10 cellular contexts compared by ENCODE assay signal in the genomic region with DNA sequence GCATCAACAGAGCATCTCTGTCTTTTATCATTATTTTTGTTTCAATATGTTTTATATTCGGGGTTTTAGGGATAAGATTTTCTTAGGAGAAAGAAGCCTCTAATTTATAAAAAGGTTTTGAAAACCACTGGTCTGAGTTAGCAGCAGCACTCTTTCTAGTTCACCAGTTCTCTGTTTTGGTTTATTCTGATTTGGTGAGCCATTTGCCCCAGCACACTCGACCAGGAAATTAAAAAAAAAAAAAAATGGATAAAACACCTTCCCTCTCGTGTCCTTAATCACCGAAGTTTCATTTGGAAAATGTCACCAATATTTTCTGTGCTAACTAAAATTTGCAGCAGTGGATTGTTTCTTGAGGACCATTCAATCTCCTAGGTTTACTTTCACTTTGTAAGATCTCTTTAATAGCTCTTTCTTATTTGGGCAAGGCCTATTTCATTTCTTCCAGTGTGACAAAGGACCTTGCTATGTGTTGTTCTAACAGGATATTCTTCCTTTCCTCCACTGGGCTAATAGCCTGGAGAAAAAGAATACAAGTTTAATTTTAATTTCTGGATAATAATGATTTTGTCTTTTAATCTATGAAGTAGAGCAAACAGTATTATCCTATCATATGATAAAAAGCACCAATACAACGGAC. TPM values are rescaled to one million over a fixed set of nuclear protein-coding genes. Genes with fewer than 3 reads are reported as not detected.
DNase-seq lines count a peak whose midpoint lies in the region; ATAC-seq, FAIRE-seq and TF ChIP-seq lines count a peak whose summit lies in the region.
"Had no signal": no experiment of that assay in that cellular context is flagged by ENCODE, and none has a peak within 500 bp of the region (broad histone marks: within the 10 kb centered on the region; RNA-seq: fewer than 3 reads in every experiment).

No MANE protein-coding gene starts in this region.

- no peaks in the 10 kb centered on the region for H4K20me1 ChIP-seq in GM23248 (ENCODE audit: insufficient read depth)

- CTCF ChIA-PET in A549 (lab: Yijun Ruan, JAX): interaction anchor here (0.6 to 2.9 kb wide), 9 partner anchors 12 to 1982 kb away, joined by 3 to 12 read pairs (median 4); no protein-coding TSS in a partner anchor

- H2AFZ ChIP-seq in GM23248: peak overlapping the region; percentile 82

- intact Hi-C loops in left lung (cut with DNase I): no loop called here

- TF ChIP-seq CTCF in A549 (IDR thresholded peaks at IDR 0.05) (no peak), left lung (IDR thresholded peaks at IDR 0.05) (no peak), omental fat pad (IDR thresholded peaks at IDR 0.05) (no peak)

- WGBS in A549 (ENCODE audit: missing lambda C conversion rate): 5% methylated on average over 5 of the region's 5 CpGs
- 49 to 53% methylated on average over 5 of the region's 5 CpGs for WGBS in GM23248 (ENCODE audit: low coverage in 1 of 2, low lambda C conversion rate in 2 of 2, missing lambda C conversion rate in 2 of 2), 2 experiments

- POLR2A ChIA-PET in A549 (lab: Yijun Ruan, JAX): interaction anchor here (0.7 to 1.0 kb wide), 5 partner anchors 80 to 789 kb away, joined by 3 to 7 read pairs (median 3); no protein-coding TSS in a partner anchor

- H3K4me1 ChIP-seq in A549 (peaks cover 54% of the 10 kb centered on the region), GM23248 (ENCODE audit: insufficient read depth) (no peaks in the 10 kb centered on the region), adipocyte (ENCODE audit: control insufficient read depth, insufficient read depth, low read length) (peaks cover 20% of the 10 kb centered on the region), left lung (peaks cover 0 to 5% of the 10 kb centered on the region in 2 donors)

- peak overlapping the region; percentile 87 for H3K4me2 ChIP-seq in A549
- peak overlapping the region; percentile 74 for H3K4me2 ChIP-seq in GM23248 (ENCODE audit: unreplicated experiment)

- no peaks in the 10 kb centered on the region for H3K27me3 ChIP-seq in GM23248 (replicated peaks; ENCODE audit: insufficient read depth)
- H3K27me3 ChIP-seq in adipocyte (replicated peaks; ENCODE audit: control insufficient read depth, insufficient read depth, low read length): no peaks in the 10 kb centered on the region
- H3K27me3 ChIP-seq in left lung: no peaks in the 10 kb centered on the region

- H3K9me2 ChIP-seq in GM23248 (ENCODE audit: insufficient read depth): no peaks in the 10 kb centered on the region

- no peak for TF ChIP-seq EP300 in A549 (IDR thresholded peaks at IDR 0.05)

- DNase-seq in A549 (ENCODE audit: low read depth in 1 of 2, low spot score in 1 of 2) (no peak), GM23248 (peak; percentile 56), adipocyte (ENCODE audit: low read depth) (peak; percentile 56), left lung (no peak), NCI-H2171 (lab: John Stamatoyannopoulos, UW) (no peak), omental fat pad (ENCODE audit: low spot score) (no peak), mesenteric fat pad (ENCODE audit: low spot score) (no peak), hepatic stellate cell (ENCODE audit: low spot score) (no peak)
- DNase-seq: central memory CD4-positive, alpha-beta T cell; COR-L47 had no signal

- H3K79me2 ChIP-seq in GM23248 (ENCODE audit: insufficient read depth): no peaks in the 10 kb centered on the region

- no peak for TF ChIP-seq POLR2A in A549 (IDR thresholded peaks at IDR 0.05; ENCODE audit: low read length)

- H3F3A ChIP-seq in GM23248 (ENCODE audit: insufficient read depth): no peaks in the 10 kb centered on the region

- H3K27ac ChIP-seq in A549 (peak overlapping the region; percentile 83 to 88), GM23248 (no peak overlapping the region), left lung (peak overlapping the region; percentile 1 to 34)

- H3K4me3 ChIP-seq in A549 (peak overlapping the region; percentile 38), GM23248 (peak overlapping the region; percentile 62), adipocyte (ENCODE audit: low read length) (peak overlapping the region; percentile 77), left lung (no peak overlapping the region)

- ATAC-seq in A549 (peak in 1 of 2 experiments; percentile 20; a peak in 1 of 6 replicates), left lung (peak; percentile 80), omental fat pad (ENCODE audit: low FRiP score) (no peak)

- no peak for TF ChIP-seq RAD21 in A549 (conservative IDR thresholded peaks at IDR 0.05 in 1 of 2, IDR thresholded peaks at IDR 0.05 in 1 of 2)

- H3K9ac ChIP-seq in GM23248 (peak overlapping the region; percentile 57), adipocyte (ENCODE audit: low read length) (peak overlapping the region; percentile 80)

- H3K36me3 ChIP-seq in GM23248 (ENCODE audit: low read depth): no peaks in the 10 kb centered on the region
- no peaks in the 10 kb centered on the region for H3K36me3 ChIP-seq in adipocyte (ENCODE audit: control insufficient read depth, insufficient read depth, low read length, severe bottlenecking)
- no peaks in the 10 kb centered on the region for H3K36me3 ChIP-seq in left lung

- in situ Hi-C loops in GM23248 (cut with MboI): no loop called here

- FAIRE-seq in A549 (lab: Jason Lieb, UNC): no peak

- H3K9me3 ChIP-seq in A549 (no peaks in the 10 kb centered on the region), GM23248 (ENCODE audit: low read depth) (no peaks in the 10 kb centered on the region), adipocyte (ENCODE audit: control insufficient read depth, low read length) (no peaks in the 10 kb centered on the region), left lung (no peaks in the 10 kb centered on the region)

TF ChIP-seq in A549, 52 proteins besides CTCF, POLR2A, EP300 and RAD21:
- TF ChIP-seq CBX2 (IDR thresholded peaks at IDR 0.05; ENCODE audit: borderline replicate concordance, low read depth): no peak
- TF ChIP-seq NR3C1 (IDR thresholded peaks at IDR 0.05): no peak
- no peak for TF ChIP-seq HOXB13 (CRISPR knock-in tag; IDR thresholded peaks at IDR 0.05; ENCODE audit: low read depth)

RNA-seq across cellular contexts. Expression of gene ANXA1, which starts 57.8 kb away (rescaled TPM):
- polyA plus RNA-seq in A549 (2011; rRNA removed) (1,630 and 1,990 TPM in 2 replicates), A549 (2017; fragmentation: RNase III; extraction: RNeasy Plus Mini Kit Qiagen cat#74134 plus additional on column Dnase treatment) (1,437 to 1,601 TPM (median 1,494 TPM) in 3 replicates), GM23248 (2016; fragmentation: Nextera tagmentation; extraction: Ambion mirVana) (1,010 and 1,013 TPM in 2 replicates)
- 803 and 959 TPM in 2 replicates for polyA plus RNA-seq in A549 (2012; cell fraction: cytosol; rRNA removed)
- polyA plus RNA-seq in A549 (2012; cell fraction: nucleus; rRNA removed): 455 and 518 TPM in 2 replicates
- polyA minus RNA-seq in A549 (2011; rRNA and poly(A)+ RNA removed): 502 and 534 TPM in 2 replicates
- total RNA-seq in GM23248 (2014; rRNA removed; shearing (Covaris generic)): 986 and 1,002 TPM in 2 replicates
- total RNA-seq in left lung (100 to 1,000 TPM; 387 to 563 TPM), omental fat pad (1,000 to 10,000 TPM in 3 of 4 donors, 100 to 1,000 TPM in 1; 513 to 2,547 (median 1,383) TPM), mesenteric fat pad (1,420 TPM)

Comparison
In these comparisons a context has a peak if more than half of its experiments do, and no peak if none do; other contexts are left out.
1. DNase-seq: peak in GM23248 (single experiment) and adipocyte (single experiment); none in A549 (0 of 2), left lung (0 of 2), NCI-H2171 (single experiment), omental fat pad (single experiment), mesenteric fat pad (single experiment) and hepatic stellate cell (single experiment).
2. H3K4me3 ChIP-seq: peak in A549 (single experiment), GM23248 (single experiment) and adipocyte (single experiment); none in left lung (0 of 2).